8 cellular contexts compared by ENCODE assay signal in genomic region chr7:116809636-116810266, GRCh38. TPM values are rescaled to one million over a fixed set of nuclear protein-coding genes. Genes with fewer than 3 reads are reported as not detected.
DNase-seq lines count a peak whose midpoint lies in the region; ATAC-seq, FAIRE-seq and TF ChIP-seq lines count a peak whose summit lies in the region.

No MANE protein-coding gene starts in this region.

- H3K9me3 ChIP-seq in hepatocyte (ENCODE audit: low read depth), result no peaks in the 10 kb centered on the region
- H3K9me3 ChIP-seq in small intestine (ENCODE audit: control insufficient read depth, low read depth), result no peaks in the 10 kb centered on the region

- TF ChIP-seq POLR2A in GM12892 (IDR thresholded peaks at IDR 0.05; ENCODE audit: low read depth, low read length), result no peak

- H3K36me3 ChIP-seq in hepatocyte (replicated peaks; ENCODE audit: insufficient read depth, low read depth) (no peaks in the 10 kb centered on the region), small intestine (ENCODE audit: control insufficient read depth in 2 of 2, insufficient read depth in 2 of 2, low read length in 2 of 2) (no peaks in the 10 kb centered on the region)

- H4K20me1 ChIP-seq in hepatocyte (ENCODE audit: insufficient read depth, poor library complexity, severe bottlenecking), result no peaks in the 10 kb centered on the region

- H3K4me2 ChIP-seq in hepatocyte, result peak overlapping the region; percentile 67

- H3K27me3 ChIP-seq in hepatocyte (no peaks in the 10 kb centered on the region), small intestine (ENCODE audit: control insufficient read depth in 2 of 2, insufficient read depth in 2 of 2, low read length in 2 of 2) (no peaks in the 10 kb centered on the region)

- TF ChIP-seq CTCF in AG09319 (IDR thresholded peaks at IDR 0.05; ENCODE audit: low read depth, low read length) (peak; percentile 52), hepatocyte (IDR thresholded peaks at IDR 0.05; ENCODE audit: poor library complexity) (peak; percentile 77)

- peak; percentile 46 for FAIRE-seq in GM12892 (lab: Jason Lieb, UNC)
- peak; percentile 30 for FAIRE-seq in small intestine (lab: Jason Lieb, UNC)

- H3K79me2 ChIP-seq in hepatocyte, result no peaks in the 10 kb centered on the region

- peaks cover 26% of the 10 kb centered on the region for H3K4me1 ChIP-seq in hepatocyte (ENCODE audit: insufficient read depth)
- H3K4me1 ChIP-seq in small intestine (ENCODE audit: control insufficient read depth in 2 of 2, insufficient read depth in 1 of 2, low read depth in 1 of 2, low read length in 1 of 2), result peaks cover 7 to 11% of the 10 kb centered on the region in 2 donors

- H3K4me3 ChIP-seq in hepatocyte, result no peak overlapping the region
- H3K4me3 ChIP-seq in small intestine (ENCODE audit: low read depth in 1 of 2, low read length in 2 of 2), result no peak overlapping the region

- DNase-seq in AG09319 (ENCODE audit: extremely low read depth, low read depth), result peak; percentile 43
- DNase-seq in GM12892 (ENCODE audit: insufficient read length), result no peak
- peak; percentile 66 for DNase-seq in NCI-H510A treated with DMSO at 0.1 percent for 48 hours (lab: John Stamatoyannopoulos, UW)
- DNase-seq in astrocyte of the hippocampus (ENCODE audit: low read depth, low spot score), result peak; percentile 82
- peak; percentile 88 for DNase-seq in hepatocyte (ENCODE audit: low spot score)
- DNase-seq in small intestine, result peak; percentile 94

- H3K9me2 ChIP-seq in hepatocyte (replicated peaks; ENCODE audit: insufficient read depth), result no peaks in the 10 kb centered on the region

- ATAC-seq in HG03354 (IDR thresholded peaks at IDR 0.05; ENCODE audit: poor library complexity, severe bottlenecking, unreplicated experiment) (peak; percentile 72), HG03025 (IDR thresholded peaks at IDR 0.05; ENCODE audit: low FRiP score, unreplicated experiment) (no peak)

- H3K27ac ChIP-seq in hepatocyte (peak overlapping the region; percentile 85), small intestine (ENCODE audit: low read depth in 1 of 2, low read length in 1 of 2) (peak overlapping the region; percentile 55 to 66)

- WGBS in hepatocyte (ENCODE audit: low lambda C conversion rate, missing lambda C conversion rate), result 71% methylated on average over 1 of the region's 1 CpG
- 21 to 70% (median 46%) methylated on average over 1 of the region's 1 CpG for WGBS in small intestine, 3 donors

- H2AFZ ChIP-seq in hepatocyte, result no peak overlapping the region

RNA-seq across cellular contexts. Expression of gene CAPZA2, which starts 52.6 kb away (rescaled TPM):
- 96.0 TPM for polyA plus RNA-seq in GM12892 (2012; ENCODE audit: missing spikeins)
- total RNA-seq in hepatocyte, result 143 and 154 TPM in 2 replicates
- polyA plus RNA-seq in hepatocyte, result 141 and 151 TPM in 2 replicates
- polyA plus RNA-seq in small intestine, result 10 to 100 TPM; 84.6 to 95.9 (median 86.6) TPM
